Comparison of ENCODE assay signal across 8 cellular contexts in genomic region chr3:38028621-38029361, GRCh38. TPM values are rescaled to one million over a fixed set of nuclear protein-coding genes. Genes with fewer than 3 reads are reported as not detected.
A peak's percentile ranks its signal among the peaks of the same experiment; 100 is the strongest.
DNase-seq lines count a peak whose midpoint lies in the region; ATAC-seq and TF ChIP-seq lines count a peak whose summit lies in the region.

No MANE protein-coding gene starts in this region.

- H4K8ac ChIP-seq in mesenchymal stem cell (ENCODE audit: low read length): no peak overlapping the region

- H3K4me1 ChIP-seq in colonic mucosa (peaks cover 12% of the 10 kb centered on the region), mesenchymal stem cell (ENCODE audit: control insufficient read depth, insufficient read depth, low read depth, low read length) (peaks cover 26% of the 10 kb centered on the region), suprapubic skin (peaks cover 86% of the 10 kb centered on the region)

- DNase-seq in T-helper 2 cell treated with Interferon-gamma antibody and Interleukin-4, amounts not matched to agents 5 μg/mL and 100 μg/mL, for 36 hours (ENCODE audit: low spot score): no peak
- no peak for DNase-seq in T-helper 2 cell
- peak; percentile 37 for DNase-seq in colonic mucosa
- DNase-seq in mesenchymal stem cell: peak; percentile 14
- DNase-seq in suprapubic skin (ENCODE audit: low spot score in 2 of 2): peak; percentile 74 to 82
- DNase-seq in NCI-H82 (lab: John Stamatoyannopoulos, UW): no peak
- DNase-seq in NK-92 (lab: John Stamatoyannopoulos, UW; ENCODE audit: unreplicated experiment): no peak

- H2BK15ac ChIP-seq in mesenchymal stem cell (ENCODE audit: low read depth, poor library complexity, severe bottlenecking): no peak overlapping the region

- H3K27ac ChIP-seq in colonic mucosa: peak overlapping the region; percentile 46
- no peak overlapping the region for H3K27ac ChIP-seq in mesenchymal stem cell (ENCODE audit: low read length, poor library complexity, severe bottlenecking)
- peak overlapping the region; percentile 92 for H3K27ac ChIP-seq in suprapubic skin

- H3K4me3 ChIP-seq in colonic mucosa: peak overlapping the region; percentile 62
- peak overlapping the region; percentile 79 to 80 for H3K4me3 ChIP-seq in mesenchymal stem cell (ENCODE audit: insufficient read depth in 1 of 2, low read depth in 1 of 2, low read length in 2 of 2)
- peak overlapping the region; percentile 87 for H3K4me3 ChIP-seq in suprapubic skin

- H3K36me3 Mint-ChIP-seq in T-helper 2 cell treated with Interferon-gamma antibody and Interleukin-4, amounts not matched to agents 5 μg/mL and 100 μg/mL, for 36 hours (ENCODE audit: low read depth): peaks cover 2% of the 10 kb centered on the region

- H3K9ac ChIP-seq in colonic mucosa (ENCODE audit: low read depth in 2 of 2, low read length in 2 of 2) (peak overlapping the region; percentile 6 to 78), mesenchymal stem cell (ENCODE audit: low read length) (peak overlapping the region; percentile 88)

- no peaks in the 10 kb centered on the region for H3K79me1 ChIP-seq in mesenchymal stem cell (replicated peaks; ENCODE audit: low read length, poor library complexity, severe bottlenecking)

- TF ChIP-seq EP300 in suprapubic skin (IDR thresholded peaks at IDR 0.05): no peak

- intact Hi-C loops in colonic mucosa (cut with DNase I): no loop called here

- TF ChIP-seq CTCF in colonic mucosa (IDR thresholded peaks at IDR 0.05) (no peak), suprapubic skin (IDR thresholded peaks at IDR 0.05) (no peak)

- no peak for ATAC-seq in HG03457 (IDR thresholded peaks at IDR 0.05; ENCODE audit: unreplicated experiment)

- peaks cover 37% of the 10 kb centered on the region for H3K4me1 Mint-ChIP-seq in T-helper 2 cell treated with Interferon-gamma antibody and Interleukin-4, amounts not matched to agents 5 μg/mL and 100 μg/mL, for 36 hours (ENCODE audit: low read depth)

- H3K4ac ChIP-seq in mesenchymal stem cell (ENCODE audit: low read depth in 1 of 2, low read length in 2 of 2): no peak overlapping the region

- H3K36me3 ChIP-seq in colonic mucosa: no peaks in the 10 kb centered on the region
- H3K36me3 ChIP-seq in mesenchymal stem cell (ENCODE audit: control insufficient read depth in 1 of 2, insufficient read depth in 2 of 2, low read depth in 1 of 2, low read length in 2 of 2): no peaks in the 10 kb centered on the region
- no peaks in the 10 kb centered on the region for H3K36me3 ChIP-seq in suprapubic skin

- TF ChIP-seq POLR2A in suprapubic skin (IDR thresholded peaks at IDR 0.05): no peak

- H4K91ac ChIP-seq in mesenchymal stem cell (ENCODE audit: low read length): no peak overlapping the region

- H3K9me3 Mint-ChIP-seq in T-helper 2 cell treated with Interferon-gamma antibody and Interleukin-4, amounts not matched to agents 5 μg/mL and 100 μg/mL, for 36 hours: no peaks in the 10 kb centered on the region

- H3K4me2 ChIP-seq in mesenchymal stem cell (ENCODE audit: low read length, poor library complexity, severe bottlenecking): peak overlapping the region; percentile 98

- H2BK5ac ChIP-seq in mesenchymal stem cell (ENCODE audit: low read depth, low read length, poor library complexity, severe bottlenecking): no peak overlapping the region

- peak overlapping the region; percentile 63 for H3K4me3 Mint-ChIP-seq in T-helper 2 cell treated with Interferon-gamma antibody and Interleukin-4, amounts not matched to agents 5 μg/mL and 100 μg/mL, for 36 hours

- peaks cover 34% of the 10 kb centered on the region for H3K27me3 Mint-ChIP-seq in T-helper 2 cell treated with Interferon-gamma antibody and Interleukin-4, amounts not matched to agents 5 μg/mL and 100 μg/mL, for 36 hours (ENCODE audit: low read depth)

- H3K18ac ChIP-seq in mesenchymal stem cell (ENCODE audit: low read depth in 1 of 2, low read length in 2 of 2): peak overlapping the region in 1 of 2 experiments; percentile 25

- H3K14ac ChIP-seq in mesenchymal stem cell (ENCODE audit: low read length in 2 of 2): no peak overlapping the region

- WGBS in mesenchymal stem cell: 9% methylated on average over 35 of the region's 45 CpGs
- 25% methylated on average over 32 of the region's 45 CpGs for WGBS in suprapubic skin

- no peak overlapping the region for H3K27ac Mint-ChIP-seq in T-helper 2 cell treated with Interferon-gamma antibody and Interleukin-4, amounts not matched to agents 5 μg/mL and 100 μg/mL, for 36 hours

- H3K27me3 ChIP-seq in colonic mucosa (peaks cover 5% of the 10 kb centered on the region), mesenchymal stem cell (ENCODE audit: control insufficient read depth in 1 of 2, insufficient read depth in 1 of 2, low read length in 2 of 2) (no peaks in the 10 kb centered on the region), suprapubic skin (no peaks in the 10 kb centered on the region)

- H2BK120ac ChIP-seq in mesenchymal stem cell (ENCODE audit: low read depth, low read length): peak overlapping the region; percentile 11

- no peak overlapping the region for H2AK5ac ChIP-seq in mesenchymal stem cell (ENCODE audit: low read length, severe bottlenecking)

- no peak overlapping the region for H2AFZ ChIP-seq in mesenchymal stem cell (ENCODE audit: low read depth, low read length)

- no peaks in the 10 kb centered on the region for H3K9me3 ChIP-seq in colonic mucosa
- H3K9me3 ChIP-seq in mesenchymal stem cell (ENCODE audit: control insufficient read depth, low read length): no peaks in the 10 kb centered on the region
- no peaks in the 10 kb centered on the region for H3K9me3 ChIP-seq in suprapubic skin

- H2BK12ac ChIP-seq in mesenchymal stem cell (ENCODE audit: low read length in 2 of 2): no peak overlapping the region

- H3K23ac ChIP-seq in mesenchymal stem cell (ENCODE audit: low read length in 2 of 2): no peak overlapping the region

RNA-seq across cellular contexts. Expression of gene PLCD1, which starts 0.7 kb away (rescaled TPM):
- 10 to 100 TPM; 46.8 to 70.0 TPM for total RNA-seq in colonic mucosa
- 16.1 TPM for polyA plus RNA-seq in mesenchymal stem cell (2013, experiment 1 of 2)
- polyA plus RNA-seq in mesenchymal stem cell (2013, experiment 2 of 2): 16.2 TPM
- total RNA-seq in suprapubic skin: 10 to 100 TPM; 32.3 to 42.2 (median 39.3) TPM

RNA-seq across cellular contexts. Expression of gene DLEC1, which starts 10.2 kb away (rescaled TPM):
- total RNA-seq in colonic mucosa (under 1 TPM; 0.52 to 0.56 TPM), suprapubic skin (1 to 10 TPM in 1 of 4 donors, under 1 TPM in 3; 0.19 to 2.1 (median 0.50) TPM)
- 0.01 TPM for polyA plus RNA-seq in mesenchymal stem cell (2013, experiment 1 of 2)
- polyA plus RNA-seq in mesenchymal stem cell (2013, experiment 2 of 2): 0.01 TPM

RNA-seq across cellular contexts. Expression of gene VILL, which starts 38.2 kb away (rescaled TPM):
- total RNA-seq in colonic mucosa (100 to 1,000 TPM; 155 to 166 TPM), suprapubic skin (10 to 100 TPM; 13.2 to 16.7 (median 15.0) TPM)
- polyA plus RNA-seq in mesenchymal stem cell (2013, experiment 1 of 2): 0.98 TPM
- 1.0 TPM for polyA plus RNA-seq in mesenchymal stem cell (2013, experiment 2 of 2)

Comparison
In these comparisons a context has a peak if more than half of its experiments do, and no peak if none do; other contexts are left out.
1. DNase-seq: peak in colonic mucosa (single experiment), mesenchymal stem cell (single experiment) and suprapubic skin (2 of 2); none in T-helper 2 cell treated with Interferon-gamma antibody and Interleukin-4, amounts not matched to agents 5 μg/mL and 100 μg/mL, for 36 hours (single experiment), T-helper 2 cell (0 of 5), NCI-H82 (single experiment) and NK-92 (single experiment).
2. RNA of gene VILL, which starts 38.2 kb away (total RNA-seq): 155 to 166 TPM in colonic mucosa; 13.2 to 16.7 TPM in suprapubic skin; every median in the first group is over 4 times any median in the second.
3. Peak in every context shown above with its lines, with median percentiles within 50 percentile points of each other: H3K4me3 ChIP-seq.